ENCODE assay signal across 13 cellular contexts in genomic region chr11:45676522-45677095, GRCh38. TPM values are rescaled to one million over a fixed set of nuclear protein-coding genes. Genes with fewer than 3 reads are reported as not detected.
DNase-seq lines count a peak whose midpoint lies in the region; ATAC-seq lines count a peak whose summit lies in the region.
"Had no signal": no experiment of that assay in that cellular context is flagged by ENCODE, and none has a peak within 500 bp of the region (broad histone marks: within the 10 kb centered on the region; RNA-seq: fewer than 3 reads in every experiment).

No MANE protein-coding gene starts in this region.

- peak; percentile 88 for ATAC-seq in GM18909 (IDR thresholded peaks at IDR 0.05; ENCODE audit: poor library complexity, unreplicated experiment)
- ATAC-seq in GM21717 (IDR thresholded peaks at IDR 0.05; ENCODE audit: unreplicated experiment), result peak; percentile 86
- ATAC-seq in HG03095 (IDR thresholded peaks at IDR 0.05; ENCODE audit: unreplicated experiment), result peak; percentile 97

- intact Hi-C loops in posterior vena cava (cut with DNase I), result loop anchor here in 1 of 2 donors (10.0 kb wide), 1 partner anchor 702 kb away; no protein-coding TSS in a partner anchor

- in situ Hi-C loops in ACHN (cut with HindIII; ENCODE audit: low pct_ligation_motif_present, low pct_unique_long_range_greater_than_20kb, low sequenced_read_pairs), result no loop called here

- DNase-seq in posterior vena cava (ENCODE audit: low spot score) (peak; percentile 55), NCI-H524 treated with DMSO at 0.1 percent for 48 hours (lab: John Stamatoyannopoulos, UW) (no peak), T1000 (lab: John Stamatoyannopoulos, UW) (no peak), ACHN (no peak), NAMALWA (ENCODE audit: low spot score) (no peak)
- DNase-seq: activated CD4-positive, alpha-beta T cell treated with anti-CD3 and anti-CD28 coated beads, Interleukin-2, amount 50 U/mL, for 4 hours; GF-D8; head of caudate nucleus; NCI-H1417; NCI-H526 treated with DMSO at 0.1 percent for 48 hours had no signal

RNA-seq across cellular contexts. Expression of gene CHST1, which starts 11.2 kb away (rescaled TPM):
- 1 to 10 TPM; 3.3 to 5.2 TPM for total RNA-seq in posterior vena cava
